Comparison of ENCODE assay signal across 1 cellular context in genomic region chr5:116583085-116583766, GRCh38.
A peak's percentile ranks its signal among the peaks of the same experiment; 100 is the strongest.
TF ChIP-seq lines count a peak whose summit lies in the region.

No MANE protein-coding gene starts in this region.

TF ChIP-seq in GM12878, 131 proteins besides CTCF, POLR2A, EP300 and RAD21 (continued from another document):
- TF ChIP-seq, protein P1, sequence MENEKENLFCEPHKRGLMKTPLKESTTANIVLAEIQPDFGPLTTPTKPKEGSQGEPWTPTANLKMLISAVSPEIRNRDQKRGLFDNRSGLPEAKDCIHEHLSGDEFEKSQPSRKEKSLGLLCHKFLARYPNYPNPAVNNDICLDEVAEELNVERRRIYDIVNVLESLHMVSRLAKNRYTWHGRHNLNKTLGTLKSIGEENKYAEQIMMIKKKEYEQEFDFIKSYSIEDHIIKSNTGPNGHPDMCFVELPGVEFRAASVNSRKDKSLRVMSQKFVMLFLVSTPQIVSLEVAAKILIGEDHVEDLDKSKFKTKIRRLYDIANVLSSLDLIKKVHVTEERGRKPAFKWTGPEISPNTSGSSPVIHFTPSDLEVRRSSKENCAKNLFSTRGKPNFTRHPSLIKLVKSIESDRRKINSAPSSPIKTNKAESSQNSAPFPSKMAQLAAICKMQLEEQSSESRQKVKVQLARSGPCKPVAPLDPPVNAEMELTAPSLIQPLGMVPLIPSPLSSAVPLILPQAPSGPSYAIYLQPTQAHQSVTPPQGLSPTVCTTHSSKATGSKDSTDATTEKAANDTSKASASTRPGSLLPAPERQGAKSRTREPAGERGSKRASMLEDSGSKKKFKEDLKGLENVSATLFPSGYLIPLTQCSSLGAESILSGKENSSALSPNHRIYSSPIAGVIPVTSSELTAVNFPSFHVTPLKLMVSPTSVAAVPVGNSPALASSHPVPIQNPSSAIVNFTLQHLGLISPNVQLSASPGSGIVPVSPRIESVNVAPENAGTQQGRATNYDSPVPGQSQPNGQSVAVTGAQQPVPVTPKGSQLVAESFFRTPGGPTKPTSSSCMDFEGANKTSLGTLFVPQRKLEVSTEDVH (IDR thresholded peaks at IDR 0.05; ENCODE audit: low read depth, partially characterized antibody), result no peak
- peak; percentile 21; the same call in 1 of the 2 replicates for TF ChIP-seq JUNB (IDR thresholded peaks at IDR 0.05)
- TF ChIP-seq, protein P2, sequence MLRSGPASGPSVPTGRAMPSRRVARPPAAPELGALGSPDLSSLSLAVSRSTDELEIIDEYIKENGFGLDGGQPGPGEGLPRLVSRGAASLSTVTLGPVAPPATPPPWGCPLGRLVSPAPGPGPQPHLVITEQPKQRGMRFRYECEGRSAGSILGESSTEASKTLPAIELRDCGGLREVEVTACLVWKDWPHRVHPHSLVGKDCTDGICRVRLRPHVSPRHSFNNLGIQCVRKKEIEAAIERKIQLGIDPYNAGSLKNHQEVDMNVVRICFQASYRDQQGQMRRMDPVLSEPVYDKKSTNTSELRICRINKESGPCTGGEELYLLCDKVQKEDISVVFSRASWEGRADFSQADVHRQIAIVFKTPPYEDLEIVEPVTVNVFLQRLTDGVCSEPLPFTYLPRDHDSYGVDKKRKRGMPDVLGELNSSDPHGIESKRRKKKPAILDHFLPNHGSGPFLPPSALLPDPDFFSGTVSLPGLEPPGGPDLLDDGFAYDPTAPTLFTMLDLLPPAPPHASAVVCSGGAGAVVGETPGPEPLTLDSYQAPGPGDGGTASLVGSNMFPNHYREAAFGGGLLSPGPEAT (IDR thresholded peaks at IDR 0.05; ENCODE audit: low read depth), result no peak; the same call in 1 of the 2 replicates
- no peak for TF ChIP-seq FOS (IDR thresholded peaks at IDR 0.05; ENCODE audit: borderline replicate concordance, extremely low read depth, insufficient read length)
- TF ChIP-seq SREBF1 (IDR thresholded peaks at IDR 0.05; ENCODE audit: low read length), result no peak
- peak; percentile 66; the same call in 1 of the 2 replicates for TF ChIP-seq ZBTB40 (IDR thresholded peaks at IDR 0.05; ENCODE audit: borderline replicate concordance)
- 0 out of 2 replicates have a peak, but pooled peaks have one; percentile 14 for TF ChIP-seq RAD51 (IDR thresholded peaks at IDR 0.05)
- no peak for TF ChIP-seq TCF7 (IDR thresholded peaks at IDR 0.05; ENCODE audit: borderline replicate concordance)
- TF ChIP-seq, protein P3, sequence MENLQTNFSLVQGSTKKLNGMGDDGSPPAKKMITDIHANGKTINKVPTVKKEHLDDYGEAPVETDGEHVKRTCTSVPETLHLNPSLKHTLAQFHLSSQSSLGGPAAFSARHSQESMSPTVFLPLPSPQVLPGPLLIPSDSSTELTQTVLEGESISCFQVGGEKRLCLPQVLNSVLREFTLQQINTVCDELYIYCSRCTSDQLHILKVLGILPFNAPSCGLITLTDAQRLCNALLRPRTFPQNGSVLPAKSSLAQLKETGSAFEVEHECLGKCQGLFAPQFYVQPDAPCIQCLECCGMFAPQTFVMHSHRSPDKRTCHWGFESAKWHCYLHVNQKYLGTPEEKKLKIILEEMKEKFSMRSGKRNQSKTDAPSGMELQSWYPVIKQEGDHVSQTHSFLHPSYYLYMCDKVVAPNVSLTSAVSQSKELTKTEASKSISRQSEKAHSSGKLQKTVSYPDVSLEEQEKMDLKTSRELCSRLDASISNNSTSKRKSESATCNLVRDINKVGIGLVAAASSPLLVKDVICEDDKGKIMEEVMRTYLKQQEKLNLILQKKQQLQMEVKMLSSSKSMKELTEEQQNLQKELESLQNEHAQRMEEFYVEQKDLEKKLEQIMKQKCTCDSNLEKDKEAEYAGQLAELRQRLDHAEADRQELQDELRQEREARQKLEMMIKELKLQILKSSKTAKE (IDR thresholded peaks at IDR 0.05; ENCODE audit: low read depth, poor library complexity, severe bottlenecking), result no peak
- no peak for TF ChIP-seq SMARCA5 (IDR thresholded peaks at IDR 0.05)
- TF ChIP-seq JUND (IDR thresholded peaks at IDR 0.05; ENCODE audit: low read depth, low read length), result no peak
- TF ChIP-seq NFIC (IDR thresholded peaks at IDR 0.05; ENCODE audit: low read depth, low read length), result peak; percentile 74; the same call in 1 of the 2 replicates
- no peak for TF ChIP-seq CUX1 (IDR thresholded peaks at IDR 0.05; ENCODE audit: insufficient replicate concordance, low read depth, low read length)
- TF ChIP-seq CBFB (IDR thresholded peaks at IDR 0.05; ENCODE audit: low read depth), result no peak
- no peak for TF ChIP-seq MYC (IDR thresholded peaks at IDR 0.05; ENCODE audit: insufficient read depth, insufficient read length, insufficient replicate concordance, low read length, severe bottlenecking)
- TF ChIP-seq NBN (IDR thresholded peaks at IDR 0.05), result 0 out of 2 replicates have a peak, but pooled peaks have one; percentile 17
- no peak for TF ChIP-seq IRF5 (IDR thresholded peaks at IDR 0.05; ENCODE audit: borderline replicate concordance)
- no peak for TF ChIP-seq RCOR1 (conservative IDR thresholded peaks at IDR 0.05; ENCODE audit: low read depth, low read length)
- no peak for TF ChIP-seq ATF3 (IDR thresholded peaks at IDR 0.05; ENCODE audit: borderline replicate concordance, extremely low read depth, low read depth, low read length)
